ENCODE assay signal across 12 cellular contexts in the genomic region with DNA sequence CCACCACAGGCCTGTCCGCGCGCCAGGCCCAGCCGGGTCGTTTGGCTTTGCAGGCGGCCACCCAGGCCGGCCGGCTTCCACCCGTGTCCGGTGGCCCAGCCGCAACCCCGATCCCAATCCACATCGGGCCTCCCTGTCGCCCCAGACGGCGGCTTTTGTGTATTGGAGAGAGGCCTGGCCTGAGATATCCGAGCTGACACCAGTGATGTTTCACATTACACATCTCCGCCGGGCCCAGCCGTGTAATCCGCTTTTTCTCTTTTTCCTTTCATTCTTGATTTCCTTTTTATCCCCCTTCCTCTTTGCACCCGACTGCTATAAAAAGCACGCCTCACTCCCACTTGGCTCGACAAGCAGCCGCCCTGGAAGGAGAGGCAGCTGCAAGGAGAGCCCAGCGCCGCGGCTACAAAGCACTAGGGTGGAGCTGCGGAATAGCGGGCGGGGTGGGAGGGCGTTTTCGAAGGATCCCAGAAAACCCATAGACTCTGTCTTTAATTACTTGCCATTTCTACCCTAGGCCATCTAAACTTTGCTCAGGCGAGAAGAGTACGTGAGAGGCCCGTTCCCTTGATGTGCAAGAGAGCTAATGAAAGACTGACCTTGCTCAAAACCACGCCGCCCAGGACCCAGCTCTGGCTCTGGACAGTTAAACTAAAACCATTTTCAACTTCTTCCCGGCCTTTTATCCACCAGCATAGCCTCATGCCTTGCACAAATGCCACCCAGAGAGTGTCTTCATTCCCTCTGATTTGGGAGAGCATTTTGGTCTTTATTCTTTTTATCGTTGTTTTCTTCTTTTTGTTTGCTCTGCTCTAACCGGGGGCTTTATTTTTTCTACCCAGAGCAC. TPM values are rescaled to one million over a fixed set of nuclear protein-coding genes. Genes with fewer than 3 reads are reported as not detected.
DNase-seq lines count a peak whose midpoint lies in the region; ATAC-seq and TF ChIP-seq lines count a peak whose summit lies in the region.
"Had no signal": no experiment of that assay in that cellular context is flagged by ENCODE, and none has a peak within 500 bp of the region (broad histone marks: within the 10 kb centered on the region; RNA-seq: fewer than 3 reads in every experiment).

No MANE protein-coding gene starts in this region.

- H3K4me3 Mint-ChIP-seq in natural killer cell, result peak overlapping the region; percentile 2
- no peak overlapping the region for H3K4me3 Mint-ChIP-seq in natural killer cell treated with Interleukin-12 subunit alpha and Interleukin-12 subunit beta and Interleukin-15 and Interleukin-18, amount 100 ng/mL, for 72 hours
- peak overlapping the region; percentile 87 for H3K4me3 Mint-ChIP-seq in type B pancreatic cell

- H3K36me3 ChIP-seq in mesodermal cell (ENCODE audit: control insufficient read depth, insufficient read depth, low read length), result peaks cover 31% of the 10 kb centered on the region
- H3K36me3 ChIP-seq: BLaER1 had no signal

- TF ChIP-seq CTCF in natural killer cell (IDR thresholded peaks at IDR 0.05) (no peak), type B pancreatic cell (conservative IDR thresholded peaks at IDR 0.05) (no peak)

- peaks cover 13% of the 10 kb centered on the region for H3K36me3 Mint-ChIP-seq in natural killer cell
- H3K36me3 Mint-ChIP-seq in natural killer cell treated with Interleukin-12 subunit alpha and Interleukin-12 subunit beta and Interleukin-15 and Interleukin-18, amount 100 ng/mL, for 72 hours, result peaks cover 12% of the 10 kb centered on the region
- H3K36me3 Mint-ChIP-seq in type B pancreatic cell, result peaks cover 11% of the 10 kb centered on the region

- intact Hi-C loops in natural killer cell (cut with micrococcal nuclease), result no loop called here

- no peaks in the 10 kb centered on the region for H3K9me3 Mint-ChIP-seq in natural killer cell
- no peaks in the 10 kb centered on the region for H3K9me3 Mint-ChIP-seq in natural killer cell treated with Interleukin-12 subunit alpha and Interleukin-12 subunit beta and Interleukin-15 and Interleukin-18, amount 100 ng/mL, for 72 hours
- no peaks in the 10 kb centered on the region for H3K9me3 Mint-ChIP-seq in type B pancreatic cell

- ATAC-seq in natural killer cell, result no peak
- no peak for ATAC-seq in natural killer cell treated with Interleukin-12 subunit alpha and Interleukin-12 subunit beta and Interleukin-15 and Interleukin-18, amount 100 ng/mL, for 72 hours
- no peak for ATAC-seq in GM19452 (IDR thresholded peaks at IDR 0.05; ENCODE audit: unreplicated experiment)
- ATAC-seq: activated CD4-positive, CD25-positive, alpha-beta regulatory T cell treated with anti-CD3 and anti-CD28 coated beads, Interleukin-2, amount 50 U/mL, for 24 hours had no signal

- peaks cover 32% of the 10 kb centered on the region for H3K4me1 ChIP-seq in mesodermal cell (ENCODE audit: control insufficient read depth, insufficient read depth, low read length, poor library complexity, severe bottlenecking)
- H3K4me1 ChIP-seq: BLaER1 had no signal

- H3K4me3 ChIP-seq in mesodermal cell (ENCODE audit: extremely low read depth, insufficient read depth, low read length, poor library complexity, severe bottlenecking), result peak overlapping the region; percentile 87
- H3K4me3 ChIP-seq: BLaER1 had no signal

- DNase-seq in natural killer cell (no peak), ecto neural progenitor cell (ENCODE audit: low spot score) (peak; percentile 72), type B pancreatic cell (ENCODE audit: extremely low spot score, unreplicated experiment) (no peak), NCI-H146 treated with DMSO at 0.1 percent for 48 hours (lab: John Stamatoyannopoulos, UW; ENCODE audit: unreplicated experiment) (no peak), NCI-H524 treated with DMSO at 0.1 percent for 48 hours (lab: John Stamatoyannopoulos, UW) (no peak)
- DNase-seq in natural killer cell treated with Interleukin-12 subunit alpha and Interleukin-12 subunit beta and Interleukin-15 and Interleukin-18, amount 100 ng/mL, for 72 hours (ENCODE audit: low spot score), result no peak
- DNase-seq: effector CD8-positive, alpha-beta T cell had no signal

- H3K27ac Mint-ChIP-seq in natural killer cell (no peak overlapping the region), type B pancreatic cell (peak overlapping the region; percentile 66)
- no peak overlapping the region for H3K27ac Mint-ChIP-seq in natural killer cell treated with Interleukin-12 subunit alpha and Interleukin-12 subunit beta and Interleukin-15 and Interleukin-18, amount 100 ng/mL, for 72 hours

- no peaks in the 10 kb centered on the region for H3K9me3 ChIP-seq in mesodermal cell (ENCODE audit: control insufficient read depth, low read length)

- H3K4me1 Mint-ChIP-seq in natural killer cell (peaks cover 6 to 9% of the 10 kb centered on the region in 2 donors), type B pancreatic cell (ENCODE audit: unreplicated experiment) (peaks cover 46% of the 10 kb centered on the region)
- peaks cover 0 to 6% of the 10 kb centered on the region in 2 donors for H3K4me1 Mint-ChIP-seq in natural killer cell treated with Interleukin-12 subunit alpha and Interleukin-12 subunit beta and Interleukin-15 and Interleukin-18, amount 100 ng/mL, for 72 hours (ENCODE audit: low read depth in 2 of 2)

- H3K27me3 Mint-ChIP-seq in natural killer cell (ENCODE audit: low read depth in 2 of 2) (peaks cover 76 to 78% of the 10 kb centered on the region in 2 donors), type B pancreatic cell (peaks cover 100% of the 10 kb centered on the region)
- H3K27me3 Mint-ChIP-seq in natural killer cell treated with Interleukin-12 subunit alpha and Interleukin-12 subunit beta and Interleukin-15 and Interleukin-18, amount 100 ng/mL, for 72 hours, result peaks cover 63 to 75% of the 10 kb centered on the region in 2 donors

- H3K27ac ChIP-seq in mesodermal cell (ENCODE audit: low read depth, low read length, severe bottlenecking), result peak overlapping the region; percentile 84
- H3K27ac ChIP-seq: BLaER1, HL-60 had no signal

- 0 to 3% methylated on average over 15 to 22 of the region's 41 CpGs for WGBS in mesodermal cell (ENCODE audit: insufficient coverage in 2 of 2), 2 experiments

RNA-seq across cellular contexts. Expression of a gene that starts 3.3 kb away (rescaled TPM):
- total RNA-seq in natural killer cell (not detected), type B pancreatic cell (ENCODE audit: low replicate concordance) (4.5 and 13.8 TPM in 2 replicates)
- total RNA-seq in natural killer cell treated with Interleukin-12 subunit alpha and Interleukin-12 subunit beta and Interleukin-15 and Interleukin-18, amount 100 ng/mL, for 72 hours, result not detected
- polyA plus RNA-seq in mesodermal cell (2013, experiment 1 of 2), result 64.5 TPM
- polyA plus RNA-seq in mesodermal cell (2013, experiment 2 of 2), result 81.4 TPM
